In the genomic region with DNA sequence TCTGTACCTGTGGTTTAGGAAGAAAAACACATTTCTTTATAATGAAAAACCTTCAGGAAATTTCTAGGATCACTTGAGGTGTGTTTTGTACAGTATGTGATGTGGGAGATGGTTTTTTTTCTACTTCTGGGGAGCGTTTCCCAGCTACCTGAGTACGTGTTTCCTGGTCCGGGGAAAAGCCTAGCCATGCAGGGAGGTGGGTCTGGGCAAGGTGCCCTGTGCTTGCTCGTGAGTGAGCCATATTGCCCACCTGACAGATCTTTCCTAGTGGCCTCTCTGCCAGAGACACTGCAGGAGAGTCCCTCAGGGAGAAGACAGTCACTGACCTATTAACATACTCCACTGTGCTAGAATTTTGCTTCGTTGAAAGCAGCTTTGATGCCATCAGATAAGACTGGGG, we compare ENCODE assay signal across 26 cellular contexts. TPM values are rescaled to one million over a fixed set of nuclear protein-coding genes. Genes with fewer than 3 reads are reported as not detected.
"Had no signal": no experiment of that assay in that cellular context is flagged by ENCODE, and none has a peak within 500 bp of the region (broad histone marks: within the 10 kb centered on the region; RNA-seq: fewer than 3 reads in every experiment).

No MANE protein-coding gene starts in this region.

- H3K36me3 Mint-ChIP-seq: activated CD4-positive, alpha-beta memory T cell treated with anti-CD3 and anti-CD28 coated beads for 36 hours; stimulated activated effector memory CD8-positive, alpha-beta T cell treated with anti-CD3 and anti-CD28 coated beads, Interleukin-12 subunit alpha, Interleukin-12 subunit beta, amount 100 ng/mL, for 72 hours had no signal

- H3K27ac ChIP-seq: gastroesophageal sphincter, hepatocyte, neutrophil, pancreas, prostate gland, skin epidermis had no signal

- H3K27ac Mint-ChIP-seq: activated CD4-positive, alpha-beta memory T cell treated with anti-CD3 and anti-CD28 coated beads for 36 hours; activated naive CD4-positive, alpha-beta T cell treated with anti-CD3 and anti-CD28 coated beads for 36 hours; activated T-helper 1 cell treated with anti-CD3 and anti-CD28 coated beads, Interleukin-12 subunit alpha, Interleukin-12 subunit beta, Interleukin-2, Interleukin-4 antibody, amounts not matched to agents 30 ng/mL and 10 ng/mL and 1 ng/mL, durations not matched to agents 14 hours and 24 hours and 36 hours; nephron; stimulated activated effector memory CD8-positive, alpha-beta T cell treated with anti-CD3 and anti-CD28 coated beads, Interleukin-12 subunit alpha, Interleukin-12 subunit beta, amount 100 ng/mL, for 72 hours; stimulated activated naive CD8-positive, alpha-beta T cell treated with anti-CD3 and anti-CD28 coated beads, Interleukin-15, Interleukin-2, amounts not matched to agents 100 ng/mL and 50 ng/mL, for 24 hours had no signal

- H3K4me1 Mint-ChIP-seq: nephron; stimulated activated effector memory CD8-positive, alpha-beta T cell treated with anti-CD3 and anti-CD28 coated beads, Interleukin-12 subunit alpha, Interleukin-12 subunit beta, amount 100 ng/mL, for 72 hours had no signal

- H3K79me2 ChIP-seq: hepatocyte had no signal

- H3K4me3 Mint-ChIP-seq: activated CD4-positive, alpha-beta memory T cell treated with anti-CD3 and anti-CD28 coated beads for 36 hours; activated naive CD4-positive, alpha-beta T cell treated with anti-CD3 and anti-CD28 coated beads for 36 hours; activated T-helper 1 cell treated with anti-CD3 and anti-CD28 coated beads, Interleukin-12 subunit alpha, Interleukin-12 subunit beta, Interleukin-2, Interleukin-4 antibody, amounts not matched to agents 30 ng/mL and 10 ng/mL and 1 ng/mL, durations not matched to agents 14 hours and 24 hours and 36 hours; nephron; stimulated activated effector memory CD8-positive, alpha-beta T cell treated with anti-CD3 and anti-CD28 coated beads, Interleukin-12 subunit alpha, Interleukin-12 subunit beta, amount 100 ng/mL, for 72 hours; stimulated activated naive CD8-positive, alpha-beta T cell treated with anti-CD3 and anti-CD28 coated beads, Interleukin-15, Interleukin-2, amounts not matched to agents 100 ng/mL and 50 ng/mL, for 24 hours had no signal

- H3K4me3 ChIP-seq: gastroesophageal sphincter, hepatocyte, pancreas, prostate gland, skin epidermis had no signal

- H3K9me3 ChIP-seq: neutrophil, pancreas, prostate gland had no signal

- H2AFZ ChIP-seq: hepatocyte had no signal

- H3K9me3 Mint-ChIP-seq: activated T-helper 1 cell treated with anti-CD3 and anti-CD28 coated beads, Interleukin-12 subunit alpha, Interleukin-12 subunit beta, Interleukin-2, Interleukin-4 antibody, amounts not matched to agents 30 ng/mL and 10 ng/mL and 1 ng/mL, durations not matched to agents 14 hours and 24 hours and 36 hours; stimulated activated effector memory CD8-positive, alpha-beta T cell treated with anti-CD3 and anti-CD28 coated beads, Interleukin-12 subunit alpha, Interleukin-12 subunit beta, amount 100 ng/mL, for 72 hours; stimulated activated naive CD8-positive, alpha-beta T cell treated with anti-CD3 and anti-CD28 coated beads, Interleukin-15, Interleukin-2, amounts not matched to agents 100 ng/mL and 50 ng/mL, for 24 hours had no signal

- H3K4me1 ChIP-seq: gastroesophageal sphincter, pancreas, prostate gland had no signal

- H3K27me3 Mint-ChIP-seq: activated CD4-positive, alpha-beta memory T cell treated with anti-CD3 and anti-CD28 coated beads for 36 hours; stimulated activated naive CD8-positive, alpha-beta T cell treated with anti-CD3 and anti-CD28 coated beads, Interleukin-15, Interleukin-2, amounts not matched to agents 100 ng/mL and 50 ng/mL, for 24 hours had no signal

- ATAC-seq: gastroesophageal sphincter; left cardiac atrium; left ventricle myocardium superior; pancreas; sciatic nerve; stimulated activated effector memory CD8-positive, alpha-beta T cell treated with anti-CD3 and anti-CD28 coated beads, Interleukin-12 subunit alpha, Interleukin-12 subunit beta, amount 100 ng/mL, for 72 hours had no signal

- H3K4me2 ChIP-seq: hepatocyte had no signal

- DNase-seq: activated CD4-positive, alpha-beta memory T cell treated with anti-CD3 and anti-CD28 coated beads for 36 hours; activated CD4-positive, alpha-beta T cell treated with anti-CD3 and anti-CD28 coated beads for 48 hours; activated effector memory CD4-positive, alpha-beta T cell treated with anti-CD3 and anti-CD28 coated beads, Interleukin-2, amount 50 U/mL, for 16 hours; activated naive CD4-positive, alpha-beta T cell treated with anti-CD3 and anti-CD28 coated beads for 36 hours; activated T-cell treated with anti-CD3 and anti-CD28 coated beads for 4 hours; amniotic stem cell; caudate nucleus; left cardiac atrium; pancreas; retina; stimulated activated CD4-positive, alpha-beta T cell treated with anti-CD3 and anti-CD28 coated beads, Interleukin-12 subunit alpha, Interleukin-12 subunit beta, amount 100 ng/mL, for 4 hours; stimulated activated CD4-positive, alpha-beta T cell treated with anti-CD3 and anti-CD28 coated beads, Interleukin-4, amount 100 ng/mL, for 1 hour; T-helper 1 cell had no signal

- H3K36me3 ChIP-seq: gastroesophageal sphincter, pancreas, prostate gland had no signal

- H3K27me3 ChIP-seq: hepatocyte, neutrophil, pancreas had no signal

RNA-seq across cellular contexts. Expression of a gene that starts 41.3 kb away (rescaled TPM):
- total RNA-seq: endothelial cell of umbilical vein, fibroblast of lung had no signal
